22 cellular contexts compared by ENCODE assay signal in genomic region chr7:157498690-157499089, GRCh38.
DNase-seq lines count a peak whose midpoint lies in the region; ATAC-seq and TF ChIP-seq lines count a peak whose summit lies in the region.
"Had no signal": no experiment of that assay in that cellular context is flagged by ENCODE, and none has a peak within 500 bp of the region (broad histone marks: within the 10 kb centered on the region; RNA-seq: fewer than 3 reads in every experiment).

No MANE protein-coding gene starts in this region.

- no peaks in the 10 kb centered on the region for H3K36me3 ChIP-seq in H7 (replicated peaks; ENCODE audit: control insufficient read depth, insufficient read depth, low read length)
- H3K36me3 ChIP-seq in sigmoid colon: no peaks in the 10 kb centered on the region
- no peaks in the 10 kb centered on the region for H3K36me3 ChIP-seq in testis (ENCODE audit: low read depth, missing control alignments)
- H3K36me3 ChIP-seq: BLaER1, HAP-1 had no signal

- WGBS in sigmoid colon, 2 donors: 59 to 80% methylated on average over 12 of the region's 12 CpGs
- 66 to 67% methylated on average over 12 of the region's 12 CpGs for WGBS in testis, 2 donors

- H3K27ac ChIP-seq in coronary artery (no peak overlapping the region), sigmoid colon (no peak overlapping the region), testis (no peak overlapping the region)
- H3K27ac ChIP-seq: BLaER1, dorsolateral prefrontal cortex, VCaP had no signal

- intact Hi-C loops in sigmoid colon (cut with DNase I): no loop called here
- intact Hi-C loops in testis (cut with DNase I; ENCODE audit: low total_unique reads): no loop called here

- DNase-seq in activated CD8-positive, alpha-beta memory T cell treated with anti-CD3 and anti-CD28 coated beads for 24 hours: peak; percentile 43
- DNase-seq in activated CD8-positive, alpha-beta memory T cell treated with anti-CD3 and anti-CD28 coated beads, Interleukin-2, amount 50 U/mL, for 4 hours: no peak
- DNase-seq in H7 (peak; percentile 52), coronary artery (ENCODE audit: low spot score) (peak; percentile 38), sigmoid colon (peak; percentile 20), testis (no peak), NCI-H1417 treated with DMSO at 0.1 percent for 48 hours (lab: John Stamatoyannopoulos, UW) (no peak)
- DNase-seq: ACHN; activated CD4-positive, alpha-beta T cell treated with anti-CD3 and anti-CD28 coated beads, Interleukin-2, amount 50 U/mL, for 4 hours; Caco-2; DND-41; glutamatergic neuron; Kasumi-1; kidney; MV-4-11; NCI-H2171 had no signal

- H3K4me1 ChIP-seq in sigmoid colon (no peaks in the 10 kb centered on the region), testis (no peaks in the 10 kb centered on the region)
- H3K4me1 ChIP-seq: Caco-2, HAP-1 had no signal

- no peak for ATAC-seq in HG02588 (IDR thresholded peaks at IDR 0.05; ENCODE audit: unreplicated experiment)

- TF ChIP-seq EP300 in sigmoid colon (IDR thresholded peaks at IDR 0.05): no peak

- H3K9me3 ChIP-seq in sigmoid colon: no peaks in the 10 kb centered on the region
- H3K9me3 ChIP-seq in testis: no peaks in the 10 kb centered on the region
- H3K9me3 ChIP-seq: BLaER1, Caco-2, HAP-1 had no signal

- TF ChIP-seq POLR2A in sigmoid colon (IDR thresholded peaks at IDR 0.05): no peak
- TF ChIP-seq POLR2A in testis (IDR thresholded peaks at IDR 0.05): no peak

- TF ChIP-seq CTCF in coronary artery (IDR thresholded peaks at IDR 0.05) (no peak), sigmoid colon (IDR thresholded peaks at IDR 0.05) (no peak), testis (IDR thresholded peaks at IDR 0.05) (no peak)

- H3K4me3 ChIP-seq in H7 (ENCODE audit: insufficient read depth, low read depth, low read length) (no peak overlapping the region), coronary artery (no peak overlapping the region), sigmoid colon (no peak overlapping the region), testis (no peak overlapping the region)
- H3K4me3 ChIP-seq: BLaER1, dorsolateral prefrontal cortex, HAP-1, lung had no signal

- H3K27me3 ChIP-seq in H7 (ENCODE audit: control insufficient read depth, insufficient read depth, low read length) (peaks cover 7% of the 10 kb centered on the region; the same call in 1 of the 2 replicates), sigmoid colon (no peaks in the 10 kb centered on the region), testis (no peaks in the 10 kb centered on the region)

Comparison
In these comparisons a context has a peak if more than half of its experiments do, and no peak if none do; other contexts are left out.
1. DNase-seq: peak in activated CD8-positive, alpha-beta memory T cell treated with anti-CD3 and anti-CD28 coated beads for 24 hours (single experiment), H7 (single experiment), coronary artery (single experiment) and sigmoid colon (single experiment); none in activated CD8-positive, alpha-beta memory T cell treated with anti-CD3 and anti-CD28 coated beads, Interleukin-2, amount 50 U/mL, for 4 hours (single experiment), testis (single experiment) and NCI-H1417 treated with DMSO at 0.1 percent for 48 hours (single experiment).